ENCODE assay signal across 1 cellular context in the genomic region with DNA sequence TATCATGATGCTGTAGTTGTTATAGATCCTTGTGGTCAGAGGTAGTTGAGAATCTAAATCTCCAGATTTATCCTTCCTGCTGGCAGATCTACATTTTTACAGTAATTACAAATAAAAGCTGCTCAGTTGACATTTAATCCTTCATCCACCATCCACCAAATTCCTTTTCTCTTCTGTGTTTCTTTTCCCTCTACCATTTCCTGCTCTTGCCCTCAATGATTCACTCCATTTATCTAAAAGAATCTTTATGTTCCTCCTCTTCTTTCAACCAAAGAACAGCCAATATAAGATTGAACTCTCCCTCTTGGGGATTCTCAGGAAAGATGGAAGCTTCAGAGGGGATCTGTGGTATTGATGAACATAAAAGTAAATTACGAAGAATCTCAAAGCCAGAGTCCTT.
A peak's percentile ranks its signal among the peaks of the same experiment; 100 is the strongest.
TF ChIP-seq lines count a peak whose summit lies in the region.

No MANE protein-coding gene starts in this region.

TF ChIP-seq in SK-N-SH, 30 proteins besides CTCF, POLR2A, EP300 and RAD21 (continued from another document):
- TF ChIP-seq, protein P1, sequence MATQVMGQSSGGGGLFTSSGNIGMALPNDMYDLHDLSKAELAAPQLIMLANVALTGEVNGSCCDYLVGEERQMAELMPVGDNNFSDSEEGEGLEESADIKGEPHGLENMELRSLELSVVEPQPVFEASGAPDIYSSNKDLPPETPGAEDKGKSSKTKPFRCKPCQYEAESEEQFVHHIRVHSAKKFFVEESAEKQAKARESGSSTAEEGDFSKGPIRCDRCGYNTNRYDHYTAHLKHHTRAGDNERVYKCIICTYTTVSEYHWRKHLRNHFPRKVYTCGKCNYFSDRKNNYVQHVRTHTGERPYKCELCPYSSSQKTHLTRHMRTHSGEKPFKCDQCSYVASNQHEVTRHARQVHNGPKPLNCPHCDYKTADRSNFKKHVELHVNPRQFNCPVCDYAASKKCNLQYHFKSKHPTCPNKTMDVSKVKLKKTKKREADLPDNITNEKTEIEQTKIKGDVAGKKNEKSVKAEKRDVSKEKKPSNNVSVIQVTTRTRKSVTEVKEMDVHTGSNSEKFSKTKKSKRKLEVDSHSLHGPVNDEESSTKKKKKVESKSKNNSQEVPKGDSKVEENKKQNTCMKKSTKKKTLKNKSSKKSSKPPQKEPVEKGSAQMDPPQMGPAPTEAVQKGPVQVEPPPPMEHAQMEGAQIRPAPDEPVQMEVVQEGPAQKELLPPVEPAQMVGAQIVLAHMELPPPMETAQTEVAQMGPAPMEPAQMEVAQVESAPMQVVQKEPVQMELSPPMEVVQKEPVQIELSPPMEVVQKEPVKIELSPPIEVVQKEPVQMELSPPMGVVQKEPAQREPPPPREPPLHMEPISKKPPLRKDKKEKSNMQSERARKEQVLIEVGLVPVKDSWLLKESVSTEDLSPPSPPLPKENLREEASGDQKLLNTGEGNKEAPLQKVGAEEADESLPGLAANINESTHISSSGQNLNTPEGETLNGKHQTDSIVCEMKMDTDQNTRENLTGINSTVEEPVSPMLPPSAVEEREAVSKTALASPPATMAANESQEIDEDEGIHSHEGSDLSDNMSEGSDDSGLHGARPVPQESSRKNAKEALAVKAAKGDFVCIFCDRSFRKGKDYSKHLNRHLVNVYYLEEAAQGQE (IDR thresholded peaks at IDR 0.05; ENCODE audit: low read depth, low read length), result no peak
- TF ChIP-seq FOSL2 (IDR thresholded peaks at IDR 0.05; ENCODE audit: borderline replicate concordance, low read depth), result peak; percentile 74; the same call in 1 of the 2 replicates
- 0 out of 2 replicates have a peak, but pooled peaks have one; percentile 29 for TF ChIP-seq ELF1 (IDR thresholded peaks at IDR 0.05)
- TF ChIP-seq NRF1 (IDR thresholded peaks at IDR 0.05; ENCODE audit: low read depth, low read length), result no peak
- TF ChIP-seq FOXJ3 (CRISPR knock-in tag; IDR thresholded peaks at IDR 0.05), result no peak
- TF ChIP-seq RXRA (IDR thresholded peaks at IDR 0.05; ENCODE audit: borderline replicate concordance, low read depth), result peak; percentile 41; the same call in 1 of the 2 replicates
- no peak for TF ChIP-seq RFX5 (IDR thresholded peaks at IDR 0.05; ENCODE audit: low read length)
